10 cellular contexts compared by ENCODE assay signal in the genomic region with DNA sequence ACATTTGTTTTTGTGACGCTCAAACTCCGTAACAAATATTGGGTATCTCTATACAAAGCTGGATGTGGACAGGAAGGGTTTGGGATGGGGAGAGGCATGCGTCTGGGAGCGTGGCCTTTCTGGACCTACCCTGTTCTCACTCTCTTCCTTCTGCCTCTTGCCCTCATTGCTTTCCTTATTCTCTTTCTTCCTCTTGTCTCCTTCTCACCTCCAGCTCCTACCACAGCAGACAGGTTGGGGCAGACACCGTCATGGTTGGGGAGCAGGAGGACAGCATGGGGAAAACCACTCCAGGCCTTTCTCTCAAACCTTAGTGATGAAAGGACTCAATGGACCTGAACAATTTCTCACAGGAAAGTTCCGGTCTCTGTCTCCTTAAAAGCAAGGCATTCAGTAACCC.
A peak's percentile ranks its signal among the peaks of the same experiment; 100 is the strongest.
DNase-seq lines count a peak whose midpoint lies in the region; ATAC-seq and TF ChIP-seq lines count a peak whose summit lies in the region.
"Had no signal": no experiment of that assay in that cellular context is flagged by ENCODE, and none has a peak within 500 bp of the region (broad histone marks: within the 10 kb centered on the region; RNA-seq: fewer than 3 reads in every experiment).

No MANE protein-coding gene starts in this region.

- H4K20me1 ChIP-seq in BLaER1 treated with 17β-estradiol and CSF1 and Interleukin-3, amounts not matched to agents 10 nM and 100 nM = no peaks in the 10 kb centered on the region
- H4K20me1 ChIP-seq in Loucy (ENCODE audit: insufficient read depth, low read length, poor library complexity, severe bottlenecking) (no peaks in the 10 kb centered on the region), neural progenitor cell (ENCODE audit: low read depth) (no peaks in the 10 kb centered on the region)

- peak overlapping the region; percentile 67 to 94 (median 89) for H3K9ac ChIP-seq in BLaER1 treated with 17β-estradiol and CSF1 and Interleukin-3, amounts not matched to agents 10 nM and 100 nM
- peak overlapping the region; percentile 76 for H3K9ac ChIP-seq in Loucy (ENCODE audit: low read depth, low read length, poor library complexity, severe bottlenecking)
- no peak overlapping the region for H3K9ac ChIP-seq in neural progenitor cell

- peak overlapping the region; percentile 74 for H3K27ac Mint-ChIP-seq in neural progenitor cell

- H3K4me3 ChIP-seq in BLaER1 treated with 17β-estradiol and CSF1 and Interleukin-3, amounts not matched to agents 10 nM and 100 nM = peak overlapping the region in 4 of 10 experiments; percentile 2 to 20 (median 12); a peak in 5 of 20 replicates
- H3K4me3 ChIP-seq in Loucy (ENCODE audit: low read length, poor library complexity, severe bottlenecking) (peak overlapping the region; percentile 45), esophagus muscularis mucosa (no peak overlapping the region), neural progenitor cell (no peak overlapping the region), WERI-Rb-1 (ENCODE audit: low read depth, low read length) (no peak overlapping the region)

- TF ChIP-seq CTCF in Loucy (conservative IDR thresholded peaks at IDR 0.05; ENCODE audit: low read length) (no peak), esophagus muscularis mucosa (IDR thresholded peaks at IDR 0.05) (no peak), neural progenitor cell (IDR thresholded peaks at IDR 0.05) (no peak), WERI-Rb-1 (IDR thresholded peaks at IDR 0.05; ENCODE audit: low read depth, low read length) (no peak)

- H3K4me1 Mint-ChIP-seq in neural progenitor cell = peaks cover 44% of the 10 kb centered on the region

- DNase-seq in esophagus muscularis mucosa (ENCODE audit: extremely low spot score) = no peak
- DNase-seq in neural progenitor cell (ENCODE audit: low spot score) = no peak
- no peak for DNase-seq in WERI-Rb-1
- no peak for DNase-seq in NCI-H187 treated with DMSO at 0.1 percent for 48 hours (lab: John Stamatoyannopoulos, UW)
- DNase-seq in NCI-H510A (lab: John Stamatoyannopoulos, UW) = no peak
- DNase-seq: hippocampal formation, NCI-H2081 had no signal

- H3K27me3 Mint-ChIP-seq in neural progenitor cell (ENCODE audit: insufficient read depth, low read depth) = peaks cover 7% of the 10 kb centered on the region

- H3K36me3 ChIP-seq in BLaER1 treated with 17β-estradiol and CSF1 and Interleukin-3, amounts not matched to agents 10 nM and 100 nM = no peaks in the 10 kb centered on the region
- H3K36me3 ChIP-seq in Loucy (ENCODE audit: insufficient read depth, low read length) (no peaks in the 10 kb centered on the region), esophagus muscularis mucosa (no peaks in the 10 kb centered on the region), neural progenitor cell (no peaks in the 10 kb centered on the region), WERI-Rb-1 (no peaks in the 10 kb centered on the region)

- no peak for ATAC-seq in GM19324 (IDR thresholded peaks at IDR 0.05; ENCODE audit: low FRiP score, unreplicated experiment)

- H3K9me2 ChIP-seq in Loucy (replicated peaks; ENCODE audit: low read depth, low read length) = no peaks in the 10 kb centered on the region

- peaks cover 83 to 96% (median 88%) of the 10 kb centered on the region in 10 experiments for H3K4me1 ChIP-seq in BLaER1 treated with 17β-estradiol and CSF1 and Interleukin-3, amounts not matched to agents 10 nM and 100 nM
- H3K4me1 ChIP-seq in Loucy (ENCODE audit: insufficient read depth, low read length, poor library complexity, severe bottlenecking) = peaks cover 81% of the 10 kb centered on the region
- peaks cover 9 to 33% (median 27%) of the 10 kb centered on the region in 4 donors for H3K4me1 ChIP-seq in esophagus muscularis mucosa
- peaks cover 29% of the 10 kb centered on the region for H3K4me1 ChIP-seq in neural progenitor cell

- 87% methylated on average over 6 of the region's 6 CpGs for WGBS in esophagus muscularis mucosa

- H3K9me3 ChIP-seq in BLaER1 treated with 17β-estradiol and CSF1 and Interleukin-3, amounts not matched to agents 10 nM and 100 nM (replicated peaks in 1 of 11) = no peaks in the 10 kb centered on the region; a peak in 1 of 22 replicates
- H3K9me3 ChIP-seq in Loucy (ENCODE audit: insufficient read depth, low read depth, low read length) (no peaks in the 10 kb centered on the region), esophagus muscularis mucosa (no peaks in the 10 kb centered on the region), neural progenitor cell (ENCODE audit: low read depth) (no peaks in the 10 kb centered on the region), WERI-Rb-1 (ENCODE audit: severe bottlenecking) (no peaks in the 10 kb centered on the region)

- no peak overlapping the region for H3K4me3 Mint-ChIP-seq in neural progenitor cell

- no peak for TF ChIP-seq EP300 in esophagus muscularis mucosa (IDR thresholded peaks at IDR 0.05)

- H3K27me3 ChIP-seq in BLaER1 treated with 17β-estradiol and CSF1 and Interleukin-3, amounts not matched to agents 10 nM and 100 nM = no peaks in the 10 kb centered on the region
- H3K27me3 ChIP-seq in Loucy (ENCODE audit: insufficient read depth, low read length, poor library complexity, severe bottlenecking) = no peaks in the 10 kb centered on the region
- no peaks in the 10 kb centered on the region for H3K27me3 ChIP-seq in esophagus muscularis mucosa
- H3K27me3 ChIP-seq in neural progenitor cell = no peaks in the 10 kb centered on the region
- no peaks in the 10 kb centered on the region for H3K27me3 ChIP-seq in WERI-Rb-1 (ENCODE audit: insufficient read depth, low read depth, severe bottlenecking)

- H2AFZ ChIP-seq in Loucy (ENCODE audit: low read length) (no peak overlapping the region), neural progenitor cell (replicated peaks) (no peak overlapping the region)

- H3K27ac ChIP-seq in BLaER1 treated with 17β-estradiol and CSF1 and Interleukin-3, amounts not matched to agents 10 nM and 100 nM = peak overlapping the region; percentile 84 to 100 (median 99)
- H3K27ac ChIP-seq in esophagus muscularis mucosa (replicated peaks in 1 of 4) (peak overlapping the region; percentile 9 to 65 (median 36)), neural progenitor cell (no peak overlapping the region), WERI-Rb-1 (no peak overlapping the region)

- H3K79me2 ChIP-seq in Loucy (ENCODE audit: insufficient read depth, low read length) = no peaks in the 10 kb centered on the region
- no peaks in the 10 kb centered on the region for H3K79me2 ChIP-seq in neural progenitor cell (ENCODE audit: low read depth)

- no peak for TF ChIP-seq POLR2A in esophagus muscularis mucosa (IDR thresholded peaks at IDR 0.05; ENCODE audit: low read depth)

- intact Hi-C loops in esophagus muscularis mucosa (cut with DNase I) = no loop called here

- H3K9me3 Mint-ChIP-seq in neural progenitor cell = no peaks in the 10 kb centered on the region

- no peaks in the 10 kb centered on the region for H3K36me3 Mint-ChIP-seq in neural progenitor cell

- H3F3A ChIP-seq in Loucy (ENCODE audit: low read depth) (peaks cover 30% of the 10 kb centered on the region), neural progenitor cell (ENCODE audit: low read depth) (no peaks in the 10 kb centered on the region)

- peak overlapping the region; percentile 84 to 95 (median 89) for H3K4me2 ChIP-seq in BLaER1 treated with 17β-estradiol and CSF1 and Interleukin-3, amounts not matched to agents 10 nM and 100 nM
- peak overlapping the region; percentile 62 for H3K4me2 ChIP-seq in Loucy (ENCODE audit: low read depth, low read length, poor library complexity, severe bottlenecking)
- no peak overlapping the region for H3K4me2 ChIP-seq in neural progenitor cell

Comparison
In these comparisons a context has a peak if more than half of its experiments do, and no peak if none do; other contexts are left out.
1. H3K27ac ChIP-seq: peak in BLaER1 treated with 17β-estradiol and CSF1 and Interleukin-3, amounts not matched to agents 10 nM and 100 nM (11 of 11) and esophagus muscularis mucosa (4 of 4); none in neural progenitor cell (single experiment) and WERI-Rb-1 (single experiment).